ENCODE assay signal across 1 cellular context in the genomic region with DNA sequence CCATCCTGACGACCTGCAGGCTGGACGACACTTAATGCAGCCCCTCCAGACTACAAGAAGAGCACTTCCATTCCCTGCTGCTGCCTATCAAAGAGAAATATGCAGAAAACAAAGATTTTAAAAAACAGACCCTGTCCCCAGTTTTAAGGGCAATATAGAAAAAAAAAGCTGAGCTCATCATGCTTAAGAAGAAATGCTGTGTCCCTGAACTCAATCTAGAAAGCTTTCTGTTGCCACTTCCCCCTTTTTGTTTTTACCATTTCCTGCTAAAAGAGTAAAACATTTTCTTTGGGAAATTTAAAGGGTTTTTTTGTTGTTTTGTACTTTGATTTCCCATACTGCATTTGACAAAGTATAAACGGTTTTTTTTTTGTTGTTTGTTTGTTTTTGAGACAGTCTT.
TF ChIP-seq lines count a peak whose summit lies in the region.

No MANE protein-coding gene starts in this region.

TF ChIP-seq in GM23338, 12 proteins besides CTCF, POLR2A, EP300 and RAD21 (continued from another document):
- TF ChIP-seq ZNF462 (CRISPR knock-in tag; IDR thresholded peaks at IDR 0.05) (no peak), POLR2AphosphoS5 (IDR thresholded peaks at IDR 0.05; ENCODE audit: low read depth) (no peak)
